ENCODE assay signal across 28 cellular contexts in the genomic region with DNA sequence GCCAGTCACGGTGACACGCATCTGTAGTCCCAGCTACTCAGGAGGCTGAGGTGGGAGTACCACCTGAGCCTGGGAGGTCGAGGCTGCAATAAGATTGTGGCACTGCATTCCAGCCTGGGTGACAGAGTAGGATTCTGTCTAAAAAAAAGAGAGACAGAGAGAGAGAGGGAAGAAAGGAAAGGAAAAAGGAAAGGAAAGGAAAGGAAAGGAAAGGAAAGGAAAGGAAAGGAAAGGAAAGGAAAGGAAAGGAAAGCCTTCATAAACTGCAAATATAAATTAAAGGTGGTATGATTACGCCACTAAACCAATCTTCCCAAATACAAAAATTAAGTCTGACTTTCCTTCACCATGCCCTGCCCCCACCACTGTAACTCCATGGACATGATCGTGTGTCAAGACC.
"Had no signal": no experiment of that assay in that cellular context is flagged by ENCODE, and none has a peak within 500 bp of the region (broad histone marks: within the 10 kb centered on the region; RNA-seq: fewer than 3 reads in every experiment).

No MANE protein-coding gene starts in this region.

- H3K36me3 Mint-ChIP-seq: stimulated activated effector memory CD8-positive, alpha-beta T cell treated with anti-CD3 and anti-CD28 coated beads, Interleukin-12 subunit alpha, Interleukin-12 subunit beta, amount 100 ng/mL, for 72 hours; stimulated activated memory B cell treated with anti-CD40 and anti-IgM and Interleukin-4, amounts not matched to agents 10 μg/mL and 1 μg/mL and 100 μg/mL, for 72 hours; stimulated activated naive B cell treated with anti-CD40 and anti-IgM and Interleukin-4, amounts not matched to agents 10 μg/mL and 1 μg/mL and 100 μg/mL, for 72 hours; type B pancreatic cell had no signal

- DNase-seq: stimulated activated CD4-positive, alpha-beta T cell treated with anti-CD3 and anti-CD28 coated beads, Interleukin-2, amount 100 ng/mL, for 48 hours; stimulated activated CD4-positive, alpha-beta T cell treated with anti-CD3 and anti-CD28 coated beads, Interleukin-4, amount 100 ng/mL, for 1 hour; stimulated activated CD4-positive, alpha-beta T cell treated with anti-CD3 and anti-CD28 coated beads, Interleukin-4, amount 100 ng/mL, for 24 hours; stimulated activated CD4-positive, alpha-beta T cell treated with anti-CD3 and anti-CD28 coated beads, Interleukin-4, amount 100 ng/mL, for 4 hours; stimulated activated CD8-positive, alpha-beta memory T cell treated with anti-CD3 and anti-CD28 coated beads, Interleukin-4, amount 100 ng/mL, for 48 hours; stimulated activated naive B cell treated with anti-CD40 and anti-IgM and Interleukin-4, amounts not matched to agents 10 μg/mL and 1 μg/mL and 100 μg/mL, for 72 hours; stimulated activated naive CD4-positive, alpha-beta T cell; stimulated activated naive CD4-positive, alpha-beta T cell treated with Interleukin-2 at 50 U/mL for 16 hours; stimulated activated naive CD8-positive, alpha-beta T cell treated with anti-CD3 and anti-CD28 coated beads, Interleukin-15, amount 100 ng/mL, for 72 hours; stimulated activated naive CD8-positive, alpha-beta T cell treated with anti-CD3 and anti-CD28 coated beads, Interleukin-15, Interleukin-2, amounts not matched to agents 100 U/mL and 50 U/mL, for 24 hours; stomach; substantia nigra; testis; thyroid gland; tibial artery; transverse colon; trophoblast cell; upper lobe of left lung; upper lobe of right lung; uterus had no signal

- H3K27ac Mint-ChIP-seq: stimulated activated effector memory CD8-positive, alpha-beta T cell treated with anti-CD3 and anti-CD28 coated beads, Interleukin-12 subunit alpha, Interleukin-12 subunit beta, amount 100 ng/mL, for 72 hours; stimulated activated memory B cell treated with anti-CD40 and anti-IgM and Interleukin-4, amounts not matched to agents 10 μg/mL and 1 μg/mL and 100 μg/mL, for 72 hours; stimulated activated naive B cell treated with anti-CD40 and anti-IgM and Interleukin-4, amounts not matched to agents 10 μg/mL and 1 μg/mL and 100 μg/mL, for 72 hours; stimulated activated naive CD8-positive, alpha-beta T cell treated with anti-CD3 and anti-CD28 coated beads, Interleukin-15, Interleukin-2, amounts not matched to agents 100 ng/mL and 50 ng/mL, for 24 hours; type B pancreatic cell had no signal

- H3K27me3 ChIP-seq: stomach, suprapubic skin, testis, thyroid gland, tibial artery, tibial nerve, transverse colon, upper lobe of left lung, upper lobe of right lung, uterus, vagina had no signal

- H3K9me3 ChIP-seq: stomach, suprapubic skin, testis, thoracic aorta, thyroid gland, tibial artery, tibial nerve, transverse colon, upper lobe of left lung, upper lobe of right lung, uterus, vagina had no signal

- H3K27me3 Mint-ChIP-seq: stimulated activated memory B cell treated with anti-CD40 and anti-IgM and Interleukin-4, amounts not matched to agents 10 μg/mL and 1 μg/mL and 100 μg/mL, for 72 hours; stimulated activated naive CD8-positive, alpha-beta T cell treated with anti-CD3 and anti-CD28 coated beads, Interleukin-15, amount 100 ng/mL, for 72 hours; stimulated activated naive CD8-positive, alpha-beta T cell treated with anti-CD3 and anti-CD28 coated beads, Interleukin-15, Interleukin-2, amounts not matched to agents 100 ng/mL and 50 ng/mL, for 24 hours had no signal

- ATAC-seq: stimulated activated effector memory CD8-positive, alpha-beta T cell treated with anti-CD3 and anti-CD28 coated beads, Interleukin-12 subunit alpha, Interleukin-12 subunit beta, amount 100 ng/mL, for 72 hours; stimulated activated memory B cell treated with anti-CD40 and anti-IgM and Interleukin-4, amounts not matched to agents 10 μg/mL and 1 μg/mL and 100 μg/mL, for 72 hours; stimulated activated naive B cell treated with anti-CD40 and anti-IgM and Interleukin-4, amounts not matched to agents 10 μg/mL and 1 μg/mL and 100 μg/mL, for 72 hours; stimulated activated naive CD8-positive, alpha-beta T cell treated with anti-CD3 and anti-CD28 coated beads, Interleukin-15, amount 100 ng/mL, for 72 hours; stimulated activated naive CD8-positive, alpha-beta T cell treated with anti-CD3 and anti-CD28 coated beads, Interleukin-15, Interleukin-2, amounts not matched to agents 100 U/mL and 50 U/mL, for 24 hours; upper lobe of right lung had no signal

- H3K4me1 ChIP-seq: stomach, suprapubic skin, testis, thyroid gland, tibial artery, transverse colon, upper lobe of left lung, upper lobe of right lung, uterus, vagina had no signal

- H3K27ac ChIP-seq: stomach, suprapubic skin, testis, thoracic aorta, thyroid gland, tibial artery, transverse colon, upper lobe of left lung, upper lobe of right lung, uterus, vagina had no signal

- H3K4me3 ChIP-seq: stomach, suprapubic skin, testis, thoracic aorta, thyroid gland, tibial artery, tibial nerve, transverse colon, upper lobe of left lung, upper lobe of right lung, uterus, vagina had no signal

- H3K4me3 Mint-ChIP-seq: stimulated activated effector memory CD8-positive, alpha-beta T cell treated with anti-CD3 and anti-CD28 coated beads, Interleukin-12 subunit alpha, Interleukin-12 subunit beta, amount 100 ng/mL, for 72 hours; stimulated activated memory B cell treated with anti-CD40 and anti-IgM and Interleukin-4, amounts not matched to agents 10 μg/mL and 1 μg/mL and 100 μg/mL, for 72 hours; stimulated activated naive B cell treated with anti-CD40 and anti-IgM and Interleukin-4, amounts not matched to agents 10 μg/mL and 1 μg/mL and 100 μg/mL, for 72 hours; stimulated activated naive CD8-positive, alpha-beta T cell treated with anti-CD3 and anti-CD28 coated beads, Interleukin-15, amount 100 ng/mL, for 72 hours; stimulated activated naive CD8-positive, alpha-beta T cell treated with anti-CD3 and anti-CD28 coated beads, Interleukin-15, Interleukin-2, amounts not matched to agents 100 ng/mL and 50 ng/mL, for 24 hours; type B pancreatic cell had no signal

- H3K9me3 Mint-ChIP-seq: stimulated activated effector memory CD8-positive, alpha-beta T cell treated with anti-CD3 and anti-CD28 coated beads, Interleukin-12 subunit alpha, Interleukin-12 subunit beta, amount 100 ng/mL, for 72 hours; stimulated activated memory B cell treated with anti-CD40 and anti-IgM and Interleukin-4, amounts not matched to agents 10 μg/mL and 1 μg/mL and 100 μg/mL, for 72 hours; stimulated activated naive B cell treated with anti-CD40 and anti-IgM and Interleukin-4, amounts not matched to agents 10 μg/mL and 1 μg/mL and 100 μg/mL, for 72 hours; stimulated activated naive CD8-positive, alpha-beta T cell treated with anti-CD3 and anti-CD28 coated beads, Interleukin-15, amount 100 ng/mL, for 72 hours; stimulated activated naive CD8-positive, alpha-beta T cell treated with anti-CD3 and anti-CD28 coated beads, Interleukin-15, Interleukin-2, amounts not matched to agents 100 ng/mL and 50 ng/mL, for 24 hours; type B pancreatic cell had no signal

- H3K4me1 Mint-ChIP-seq: stimulated activated effector memory CD8-positive, alpha-beta T cell treated with anti-CD3 and anti-CD28 coated beads, Interleukin-12 subunit alpha, Interleukin-12 subunit beta, amount 100 ng/mL, for 72 hours; stimulated activated memory B cell treated with anti-CD40 and anti-IgM and Interleukin-4, amounts not matched to agents 10 μg/mL and 1 μg/mL and 100 μg/mL, for 72 hours; stimulated activated naive B cell treated with anti-CD40 and anti-IgM and Interleukin-4, amounts not matched to agents 10 μg/mL and 1 μg/mL and 100 μg/mL, for 72 hours had no signal

- H3K36me3 ChIP-seq: stomach, suprapubic skin, thoracic aorta, thyroid gland, tibial artery, tibial nerve, transverse colon, upper lobe of left lung, upper lobe of right lung, uterus, vagina had no signal
